In genomic region chr5:176711883-176712282, GRCh38 we compare ENCODE assay signal across 26 cellular contexts.
"Had no signal": no experiment of that assay in that cellular context is flagged by ENCODE, and none has a peak within 500 bp of the region (broad histone marks: within the 10 kb centered on the region; RNA-seq: fewer than 3 reads in every experiment).

No MANE protein-coding gene starts in this region.

- ATAC-seq: activated CD8-positive, alpha-beta T cell treated with anti-CD3 and anti-CD28 coated beads for 36 hours; activated T-cell treated with anti-CD3 and anti-CD28 coated beads, Interleukin-2, amount 50 U/mL, for 72 hours; Panc1 had no signal

- H3K27me3 ChIP-seq: MG63 had no signal

- H3K36me3 Mint-ChIP-seq: activated naive CD4-positive, alpha-beta T cell treated with anti-CD3 and anti-CD28 coated beads, Interleukin-2, amount 10 ng/mL, durations not matched to agents 7 days and 5 days had no signal

- H3K4me1 ChIP-seq: SJCRH30 had no signal

- DNase-seq: activated CD4-positive, alpha-beta T cell treated with anti-CD3 and anti-CD28 coated beads for 4 hours; activated CD8-positive, alpha-beta memory T cell treated with anti-CD3 and anti-CD28 coated beads, Interleukin-2, amount 50 U/mL, for 4 hours; activated CD8-positive, alpha-beta T cell treated with anti-CD3 and anti-CD28 coated beads for 36 hours; activated gamma-delta T cell treated with Interleukin-2 at 50 U/mL for 16 hours; activated naive CD4-positive, alpha-beta T cell treated with anti-CD3 and anti-CD28 coated beads, Interleukin-2, amount 10 ng/mL, durations not matched to agents 7 days and 5 days; activated naive CD8-positive, alpha-beta T cell treated with anti-CD3 and anti-CD28 coated beads for 36 hours; activated T-cell treated with anti-CD3 and anti-CD28 coated beads, Interleukin-2, amount 50 U/mL, for 72 hours; anterior cingulate cortex; MG63; MV-4-11; NCI-H1092 treated with DMSO at 0.1 percent for 48 hours; NCI-H1417 treated with DMSO at 0.1 percent for 48 hours; NCI-H1694; NCI-H2029; NCI-H2227 treated with DMSO at 0.1 percent for 48 hours; NCI-H526 treated with DMSO at 0.1 percent for 48 hours; NK-92 treated with Interleukin-12 subunit alpha and Interleukin-12 subunit beta, amount 100 ng/mL, for 24 hours; OCI-M1; Right ventricle myocardium superior; RPMI8226; SJCRH30; SK-N-SH; T-helper 1 cell had no signal

- H3K4me2 ChIP-seq: SK-N-SH had no signal

- H3K4me1 Mint-ChIP-seq: activated naive CD4-positive, alpha-beta T cell treated with anti-CD3 and anti-CD28 coated beads, Interleukin-2, amount 10 ng/mL, durations not matched to agents 7 days and 5 days; activated naive CD8-positive, alpha-beta T cell treated with anti-CD3 and anti-CD28 coated beads for 36 hours had no signal

- H3K9ac ChIP-seq: SK-N-SH had no signal

- H3K36me3 ChIP-seq: MG63, SJCRH30 had no signal

- H3K9me3 Mint-ChIP-seq: activated naive CD4-positive, alpha-beta T cell treated with anti-CD3 and anti-CD28 coated beads, Interleukin-2, amount 10 ng/mL, durations not matched to agents 7 days and 5 days; activated T-helper 2 cell treated with anti-CD3 and anti-CD28 coated beads, Interferon-gamma antibody, Interleukin-2, Interleukin-4, amounts not matched to agents 10 μg/mL and 5 μg/mL and 100 μg/mL, durations not matched to agents 14 hours and 24 hours and 36 hours had no signal

- H3K9me3 ChIP-seq: SJCRH30, SK-N-SH had no signal

- H3K27ac Mint-ChIP-seq: activated CD8-positive, alpha-beta T cell treated with anti-CD3 and anti-CD28 coated beads for 36 hours; activated naive CD4-positive, alpha-beta T cell treated with anti-CD3 and anti-CD28 coated beads, Interleukin-2, amount 10 ng/mL, durations not matched to agents 7 days and 5 days; activated naive CD8-positive, alpha-beta T cell treated with anti-CD3 and anti-CD28 coated beads for 36 hours; activated T-cell treated with anti-CD3 and anti-CD28 coated beads, Interleukin-2, amount 50 U/mL, for 72 hours; activated T-helper 2 cell treated with anti-CD3 and anti-CD28 coated beads, Interferon-gamma antibody, Interleukin-2, Interleukin-4, amounts not matched to agents 10 μg/mL and 5 μg/mL and 100 μg/mL, durations not matched to agents 14 hours and 24 hours and 36 hours had no signal

- H3K4me3 ChIP-seq: MG63, SJCRH30 had no signal

- H3K27ac ChIP-seq: SJCRH30, VCaP had no signal

- H3K4me3 Mint-ChIP-seq: activated CD8-positive, alpha-beta T cell treated with anti-CD3 and anti-CD28 coated beads for 36 hours; activated naive CD4-positive, alpha-beta T cell treated with anti-CD3 and anti-CD28 coated beads, Interleukin-2, amount 10 ng/mL, durations not matched to agents 7 days and 5 days; activated naive CD8-positive, alpha-beta T cell treated with anti-CD3 and anti-CD28 coated beads for 36 hours; activated T-cell treated with anti-CD3 and anti-CD28 coated beads, Interleukin-2, amount 50 U/mL, for 72 hours had no signal
